In genomic region chr20:63863798-63864544, GRCh38 we compare ENCODE assay signal across 1 cellular context.
TF ChIP-seq lines count a peak whose summit lies in the region.

No MANE protein-coding gene starts in this region.

TF ChIP-seq in K562, 482 proteins besides CTCF, POLR2A, EP300 and RAD21 (continued from another document):
- TF ChIP-seq ZHX1 (conservative IDR thresholded peaks at IDR 0.05; ENCODE audit: low read length) = 0 out of 2 replicates have a peak, but pooled peaks have one; percentile 41
- 0 out of 2 replicates have a peak, but pooled peaks have one; percentile 38 for TF ChIP-seq ZKSCAN1 (IDR thresholded peaks at IDR 0.05; ENCODE audit: low read depth, low read length)
- no peak; the same call in 1 of the 2 replicates for TF ChIP-seq ZNF589 (CRISPR knock-in tag; IDR thresholded peaks at IDR 0.05; ENCODE audit: low read depth)
- TF ChIP-seq, protein P1, sequence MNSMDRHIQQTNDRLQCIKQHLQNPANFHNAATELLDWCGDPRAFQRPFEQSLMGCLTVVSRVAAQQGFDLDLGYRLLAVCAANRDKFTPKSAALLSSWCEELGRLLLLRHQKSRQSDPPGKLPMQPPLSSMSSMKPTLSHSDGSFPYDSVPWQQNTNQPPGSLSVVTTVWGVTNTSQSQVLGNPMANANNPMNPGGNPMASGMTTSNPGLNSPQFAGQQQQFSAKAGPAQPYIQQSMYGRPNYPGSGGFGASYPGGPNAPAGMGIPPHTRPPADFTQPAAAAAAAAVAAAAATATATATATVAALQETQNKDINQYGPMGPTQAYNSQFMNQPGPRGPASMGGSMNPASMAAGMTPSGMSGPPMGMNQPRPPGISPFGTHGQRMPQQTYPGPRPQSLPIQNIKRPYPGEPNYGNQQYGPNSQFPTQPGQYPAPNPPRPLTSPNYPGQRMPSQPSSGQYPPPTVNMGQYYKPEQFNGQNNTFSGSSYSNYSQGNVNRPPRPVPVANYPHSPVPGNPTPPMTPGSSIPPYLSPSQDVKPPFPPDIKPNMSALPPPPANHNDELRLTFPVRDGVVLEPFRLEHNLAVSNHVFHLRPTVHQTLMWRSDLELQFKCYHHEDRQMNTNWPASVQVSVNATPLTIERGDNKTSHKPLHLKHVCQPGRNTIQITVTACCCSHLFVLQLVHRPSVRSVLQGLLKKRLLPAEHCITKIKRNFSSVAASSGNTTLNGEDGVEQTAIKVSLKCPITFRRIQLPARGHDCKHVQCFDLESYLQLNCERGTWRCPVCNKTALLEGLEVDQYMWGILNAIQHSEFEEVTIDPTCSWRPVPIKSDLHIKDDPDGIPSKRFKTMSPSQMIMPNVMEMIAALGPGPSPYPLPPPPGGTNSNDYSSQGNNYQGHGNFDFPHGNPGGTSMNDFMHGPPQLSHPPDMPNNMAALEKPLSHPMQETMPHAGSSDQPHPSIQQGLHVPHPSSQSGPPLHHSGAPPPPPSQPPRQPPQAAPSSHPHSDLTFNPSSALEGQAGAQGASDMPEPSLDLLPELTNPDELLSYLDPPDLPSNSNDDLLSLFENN (IDR thresholded peaks at IDR 0.05; ENCODE audit: low read depth in 2 of 2, low read length in 2 of 2) = no peak
- no peak for TF ChIP-seq ZNF780A (CRISPR knock-in tag; IDR thresholded peaks at IDR 0.05)
- TF ChIP-seq USF2 (CRISPR knock-in tag; IDR thresholded peaks at IDR 0.05) = no peak
- no peak for TF ChIP-seq CREB1 (IDR thresholded peaks at IDR 0.05)
- TF ChIP-seq CREB1 (CRISPR knock-in tag; IDR thresholded peaks at IDR 0.05) = 0 out of 2 replicates have a peak, but pooled peaks have one; percentile 41
- TF ChIP-seq TCF7L2 (IDR thresholded peaks at IDR 0.05; ENCODE audit: low read depth, low read length) = no peak
- no peak for TF ChIP-seq NFRKB (IDR thresholded peaks at IDR 0.05; ENCODE audit: low read depth)
- TF ChIP-seq HMGN3 (IDR thresholded peaks at IDR 0.05; ENCODE audit: borderline replicate concordance, extremely low read depth, insufficient read length, low read depth, low read length) = peak; percentile 67
- no peak for TF ChIP-seq CHCHD3 (CRISPR knock-in tag; IDR thresholded peaks at IDR 0.05)
- no peak for TF ChIP-seq CSDE1 (IDR thresholded peaks at IDR 0.05)
- no peak for TF ChIP-seq ZNF41 (CRISPR knock-in tag; conservative IDR thresholded peaks at IDR 0.05)
- no peak for TF ChIP-seq PRPF4 (IDR thresholded peaks at IDR 0.05; ENCODE audit: insufficient read depth, low read depth, low read length, poor library complexity, severe bottlenecking)
- TF ChIP-seq ZFP30 (CRISPR knock-in tag; IDR thresholded peaks at IDR 0.05; ENCODE audit: borderline replicate concordance) = no peak
- no peak for TF ChIP-seq CHAMP1 (IDR thresholded peaks at IDR 0.05)
- peak; percentile 57 for TF ChIP-seq RBFOX2 (IDR thresholded peaks at IDR 0.05; ENCODE audit: low read depth, low read length)
- no peak for TF ChIP-seq ZFPM2 (CRISPR knock-in tag; IDR thresholded peaks at IDR 0.05)
- no peak for TF ChIP-seq ZKSCAN8 (CRISPR knock-in tag; IDR thresholded peaks at IDR 0.05)
- TF ChIP-seq ARID3B (CRISPR knock-in tag; IDR thresholded peaks at IDR 0.05; ENCODE audit: borderline replicate concordance) = 0 out of 2 replicates have a peak, but pooled peaks have one; percentile 61
- TF ChIP-seq, protein P2, sequence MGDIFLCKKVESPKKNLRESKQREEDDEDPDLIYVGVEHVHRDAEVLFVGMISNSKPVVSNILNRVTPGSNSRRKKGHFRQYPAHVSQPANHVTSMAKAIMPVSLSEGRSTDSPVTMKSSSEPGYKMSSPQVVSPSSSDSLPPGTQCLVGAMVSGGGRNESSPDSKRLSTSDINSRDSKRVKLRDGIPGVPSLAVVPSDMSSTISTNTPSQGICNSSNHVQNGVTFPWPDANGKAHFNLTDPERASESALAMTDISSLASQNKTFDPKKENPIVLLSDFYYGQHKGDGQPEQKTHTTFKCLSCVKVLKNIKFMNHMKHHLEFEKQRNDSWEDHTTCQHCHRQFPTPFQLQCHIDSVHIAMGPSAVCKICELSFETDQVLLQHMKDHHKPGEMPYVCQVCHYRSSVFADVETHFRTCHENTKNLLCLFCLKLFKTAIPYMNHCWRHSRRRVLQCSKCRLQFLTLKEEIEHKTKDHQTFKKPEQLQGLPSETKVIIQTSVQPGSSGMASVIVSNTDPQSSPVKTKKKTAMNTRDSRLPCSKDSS (IDR thresholded peaks at IDR 0.05; ENCODE audit: low read depth, partially characterized antibody) = no peak
- no peak for TF ChIP-seq ZBED1 (IDR thresholded peaks at IDR 0.05)
- TF ChIP-seq, protein P3, sequence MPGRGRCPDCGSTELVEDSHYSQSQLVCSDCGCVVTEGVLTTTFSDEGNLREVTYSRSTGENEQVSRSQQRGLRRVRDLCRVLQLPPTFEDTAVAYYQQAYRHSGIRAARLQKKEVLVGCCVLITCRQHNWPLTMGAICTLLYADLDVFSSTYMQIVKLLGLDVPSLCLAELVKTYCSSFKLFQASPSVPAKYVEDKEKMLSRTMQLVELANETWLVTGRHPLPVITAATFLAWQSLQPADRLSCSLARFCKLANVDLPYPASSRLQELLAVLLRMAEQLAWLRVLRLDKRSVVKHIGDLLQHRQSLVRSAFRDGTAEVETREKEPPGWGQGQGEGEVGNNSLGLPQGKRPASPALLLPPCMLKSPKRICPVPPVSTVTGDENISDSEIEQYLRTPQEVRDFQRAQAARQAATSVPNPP (IDR thresholded peaks at IDR 0.05; ENCODE audit: borderline replicate concordance, insufficient read depth, insufficient read length) = no peak
- TF ChIP-seq ESRRA (IDR thresholded peaks at IDR 0.05; ENCODE audit: borderline replicate concordance, low read depth) = peak; percentile 99
- no peak; a peak in 1 of 4 replicates for TF ChIP-seq FOXA3 (CRISPR knock-in tag; conservative IDR thresholded peaks at IDR 0.05 in 1 of 2, IDR thresholded peaks at IDR 0.05 in 1 of 2)
- TF ChIP-seq, protein P4, sequence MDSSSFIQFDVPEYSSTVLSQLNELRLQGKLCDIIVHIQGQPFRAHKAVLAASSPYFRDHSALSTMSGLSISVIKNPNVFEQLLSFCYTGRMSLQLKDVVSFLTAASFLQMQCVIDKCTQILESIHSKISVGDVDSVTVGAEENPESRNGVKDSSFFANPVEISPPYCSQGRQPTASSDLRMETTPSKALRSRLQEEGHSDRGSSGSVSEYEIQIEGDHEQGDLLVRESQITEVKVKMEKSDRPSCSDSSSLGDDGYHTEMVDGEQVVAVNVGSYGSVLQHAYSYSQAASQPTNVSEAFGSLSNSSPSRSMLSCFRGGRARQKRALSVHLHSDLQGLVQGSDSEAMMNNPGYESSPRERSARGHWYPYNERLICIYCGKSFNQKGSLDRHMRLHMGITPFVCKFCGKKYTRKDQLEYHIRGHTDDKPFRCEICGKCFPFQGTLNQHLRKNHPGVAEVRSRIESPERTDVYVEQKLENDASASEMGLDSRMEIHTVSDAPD (CRISPR knock-in tag; IDR thresholded peaks at IDR 0.05) = no peak
- peak; percentile 90 for TF ChIP-seq ZNF609 (CRISPR knock-in tag; IDR thresholded peaks at IDR 0.05; ENCODE audit: borderline replicate concordance)
